In the genomic region with DNA sequence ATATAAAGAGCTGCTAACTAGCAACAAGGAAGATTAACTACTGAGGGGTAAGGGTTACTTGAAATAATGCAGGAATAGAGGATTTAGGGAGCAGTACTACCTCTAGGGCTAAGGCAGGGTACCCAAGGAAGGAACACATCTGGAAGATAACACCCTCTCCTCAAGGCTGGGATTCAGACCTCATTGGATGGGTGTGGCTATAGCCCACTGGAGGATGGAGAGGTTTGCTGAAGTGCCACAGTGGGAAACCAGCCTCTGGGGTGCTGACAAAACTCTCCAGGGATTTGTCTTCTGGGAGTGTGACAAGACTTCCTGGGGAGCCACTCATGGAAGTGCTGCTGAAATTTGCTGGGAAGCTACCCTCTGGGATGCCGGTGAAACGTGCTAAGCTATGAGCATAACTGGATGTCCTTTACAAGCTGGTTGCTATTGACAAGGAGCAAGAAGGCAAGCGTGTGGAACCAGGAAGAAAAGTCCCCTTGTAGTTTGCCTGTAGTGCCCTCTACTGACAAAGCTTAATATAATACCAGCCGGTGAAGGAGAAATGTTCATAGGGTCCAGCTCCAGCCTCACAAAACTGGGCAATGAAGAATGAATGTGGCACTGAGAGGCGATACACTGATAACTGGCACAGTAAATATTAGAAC, we compare ENCODE assay signal across 9 cellular contexts.
DNase-seq lines count a peak whose midpoint lies in the region; ATAC-seq and TF ChIP-seq lines count a peak whose summit lies in the region.
"Had no signal": no experiment of that assay in that cellular context is flagged by ENCODE, and none has a peak within 500 bp of the region (broad histone marks: within the 10 kb centered on the region; RNA-seq: fewer than 3 reads in every experiment).

No MANE protein-coding gene starts in this region.

- H3K27me3 Mint-ChIP-seq in naive thymus-derived CD8-positive, alpha-beta T cell = peaks cover 0 to 15% (median 2%) of the 10 kb centered on the region in 5 donors

- H3K4me3 Mint-ChIP-seq in naive thymus-derived CD8-positive, alpha-beta T cell = no peak overlapping the region

- DNase-seq in CMK (ENCODE audit: low read depth) = peak; percentile 68
- peak; percentile 79 for DNase-seq in HS-27A (ENCODE audit: low read depth)
- DNase-seq in RKO (ENCODE audit: low spot score) = peak; percentile 48
- peak; percentile 53 to 67 for DNase-seq in erythroblast (lab: John Stamatoyannopoulos, UW)
- no peak for DNase-seq in prostate gland (ENCODE audit: low spot score)
- no peak for DNase-seq in naive thymus-derived CD8-positive, alpha-beta T cell

- H3K9me3 Mint-ChIP-seq in naive thymus-derived CD8-positive, alpha-beta T cell = peaks cover 0 to 19% (median 12%) of the 10 kb centered on the region in 9 donors

- H3K4me1 Mint-ChIP-seq in naive thymus-derived CD8-positive, alpha-beta T cell = peaks cover 0 to 7% (median 0%) of the 10 kb centered on the region in 4 donors

- H3K36me3 ChIP-seq in prostate gland = no peaks in the 10 kb centered on the region

- TF ChIP-seq CTCF in prostate gland (IDR thresholded peaks at IDR 0.05) = peak in 3 of 4 experiments; percentile 31 to 39 (median 33)

- TF ChIP-seq POLR2A in erythroblast (IDR thresholded peaks at IDR 0.05; ENCODE audit: low read length) (no peak), prostate gland (IDR thresholded peaks at IDR 0.05) (no peak)

- POLR2A ChIA-PET in naive thymus-derived CD8-positive, alpha-beta T cell (lab: Charles Lee) = interaction anchor here (0.6 kb wide), 1 partner anchor 163 kb away, joined by 4 read pairs; no protein-coding TSS in a partner anchor

- intact Hi-C loops in prostate gland (cut with DNase I) = no loop called here

- H3K27me3 ChIP-seq in prostate gland (replicated peaks; ENCODE audit: insufficient read depth) = no peaks in the 10 kb centered on the region

- no peak overlapping the region for H3K27ac Mint-ChIP-seq in naive thymus-derived CD8-positive, alpha-beta T cell

- H3K4me3 ChIP-seq in prostate gland = no peak overlapping the region
- H3K4me3 ChIP-seq: skin epidermis had no signal

- peaks cover 0 to 15% (median 5%) of the 10 kb centered on the region in 3 donors for H3K36me3 Mint-ChIP-seq in naive thymus-derived CD8-positive, alpha-beta T cell

- no peak overlapping the region for H3K27ac ChIP-seq in prostate gland
- H3K27ac ChIP-seq: skin epidermis had no signal

- ATAC-seq in GM18868 (IDR thresholded peaks at IDR 0.05; ENCODE audit: unreplicated experiment) = peak; percentile 87
- no peak for ATAC-seq in naive thymus-derived CD8-positive, alpha-beta T cell
- no peak for ATAC-seq in HG03520 (IDR thresholded peaks at IDR 0.05; ENCODE audit: unreplicated experiment)

- no peaks in the 10 kb centered on the region for H3K4me1 ChIP-seq in prostate gland (replicated peaks)

- 45% methylated on average over 5 of the region's 5 CpGs for WGBS in prostate gland

- no peaks in the 10 kb centered on the region for H3K9me3 ChIP-seq in prostate gland

Comparison
In these comparisons a context has a peak if more than half of its experiments do, and no peak if none do; other contexts are left out.
1. DNase-seq: peak in CMK (single experiment), HS-27A (single experiment), RKO (single experiment) and erythroblast (2 of 2); none in prostate gland (single experiment) and naive thymus-derived CD8-positive, alpha-beta T cell (0 of 10).